In the genomic region with DNA sequence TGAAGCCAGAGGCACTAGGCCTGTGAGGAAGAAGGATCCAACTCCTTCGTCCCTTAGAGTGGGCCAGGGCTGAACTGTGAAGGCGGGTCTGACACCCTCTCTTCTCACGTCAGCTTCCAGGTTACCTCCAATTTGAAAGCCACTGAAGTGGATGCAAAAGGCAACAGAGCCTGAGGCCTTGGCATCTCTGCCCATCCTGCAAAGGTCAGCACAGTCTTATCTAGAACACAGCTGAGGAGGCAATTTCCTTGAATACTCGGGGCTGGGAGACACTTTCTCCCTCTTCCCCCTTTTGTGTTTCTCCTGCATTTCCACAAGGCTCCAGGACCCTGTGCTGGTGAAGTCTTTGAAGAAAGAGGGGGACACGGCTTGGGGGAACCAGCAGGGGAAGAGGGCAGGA, we compare ENCODE assay signal across 16 cellular contexts.
DNase-seq lines count a peak whose midpoint lies in the region; ATAC-seq and TF ChIP-seq lines count a peak whose summit lies in the region.
"Had no signal": no experiment of that assay in that cellular context is flagged by ENCODE, and none has a peak within 500 bp of the region (broad histone marks: within the 10 kb centered on the region; RNA-seq: fewer than 3 reads in every experiment).

No MANE protein-coding gene starts in this region.

- H3K36me3 Mint-ChIP-seq in activated naive CD4-positive, alpha-beta T cell treated with anti-CD3 and anti-CD28 coated beads, Interleukin-2, amount 50 U/mL, for 72 hours, result no peaks in the 10 kb centered on the region
- H3K36me3 Mint-ChIP-seq: CD14-positive monocyte; CD4-positive, alpha-beta memory T cell had no signal

- H3K9me3 Mint-ChIP-seq in activated naive CD4-positive, alpha-beta T cell treated with anti-CD3 and anti-CD28 coated beads, Interleukin-2, amount 50 U/mL, for 72 hours, result peaks cover 0 to 5% of the 10 kb centered on the region in 2 donors

- TF ChIP-seq CTCF in left ventricle myocardium inferior (IDR thresholded peaks at IDR 0.05; ENCODE audit: borderline replicate concordance), result no peak

- intact Hi-C loops in Right ventricle myocardium superior (cut with DNase I), result no loop called here
- intact Hi-C loops in left cardiac atrium (cut with DNase I), result no loop called here
- intact Hi-C loops in left ventricle myocardium inferior (cut with micrococcal nuclease), result no loop called here

- peak; percentile 16 for ATAC-seq in Right ventricle myocardium superior (ENCODE audit: poor library complexity)
- ATAC-seq in left cardiac atrium, result no peak
- ATAC-seq in left lobe of liver, result peak; percentile 19
- ATAC-seq in activated naive CD4-positive, alpha-beta T cell treated with anti-CD3 and anti-CD28 coated beads, Interleukin-2, amount 50 U/mL, for 72 hours, result no peak

- H3K4me1 ChIP-seq in left ventricle myocardium inferior, result peaks cover 19% of the 10 kb centered on the region
- H3K4me1 ChIP-seq: BLaER1 had no signal

- no peak overlapping the region for H3K27ac Mint-ChIP-seq in activated naive CD4-positive, alpha-beta T cell treated with anti-CD3 and anti-CD28 coated beads, Interleukin-2, amount 50 U/mL, for 72 hours
- H3K27ac Mint-ChIP-seq: CD14-positive monocyte; CD4-positive, alpha-beta memory T cell had no signal

- H3K4me3 ChIP-seq in left ventricle myocardium inferior, result no peak overlapping the region
- H3K4me3 ChIP-seq: BLaER1 had no signal

- peak overlapping the region; percentile 89 for H3K27ac ChIP-seq in left ventricle myocardium inferior (replicated peaks)
- H3K27ac ChIP-seq: BLaER1 had no signal

- peaks cover 4% of the 10 kb centered on the region for H3K9me3 ChIP-seq in left ventricle myocardium inferior (replicated peaks)
- H3K9me3 ChIP-seq: BLaER1 had no signal

- DNase-seq in Right ventricle myocardium superior (no peak), left cardiac atrium (no peak), left ventricle myocardium inferior (no peak), left lobe of liver (ENCODE audit: low spot score) (no peak), HCEC 1CT (no peak), NCI-H1417 (lab: John Stamatoyannopoulos, UW) (no peak)
- no peak for DNase-seq in activated naive CD4-positive, alpha-beta T cell treated with anti-CD3 and anti-CD28 coated beads, Interleukin-2, amount 50 U/mL, for 72 hours (ENCODE audit: low spot score in 2 of 2)
- DNase-seq: 8988T; CD4-positive, alpha-beta memory T cell; DMS153; DMS79; GDM1; GOT3; H7 had no signal

- H3K27me3 ChIP-seq in left ventricle myocardium inferior (ENCODE audit: low read depth), result no peaks in the 10 kb centered on the region
- H3K27me3 ChIP-seq: BLaER1 had no signal

- no peaks in the 10 kb centered on the region for H3K36me3 ChIP-seq in left ventricle myocardium inferior
- H3K36me3 ChIP-seq: BLaER1 had no signal

Comparison
In these comparisons a context has a peak if more than half of its experiments do, and no peak if none do; other contexts are left out.
1. ATAC-seq: peak in Right ventricle myocardium superior (single experiment) and left lobe of liver (single experiment); none in left cardiac atrium (0 of 2) and activated naive CD4-positive, alpha-beta T cell treated with anti-CD3 and anti-CD28 coated beads, Interleukin-2, amount 50 U/mL, for 72 hours (0 of 2).